Comparison of ENCODE assay signal across 10 cellular contexts in the genomic region with DNA sequence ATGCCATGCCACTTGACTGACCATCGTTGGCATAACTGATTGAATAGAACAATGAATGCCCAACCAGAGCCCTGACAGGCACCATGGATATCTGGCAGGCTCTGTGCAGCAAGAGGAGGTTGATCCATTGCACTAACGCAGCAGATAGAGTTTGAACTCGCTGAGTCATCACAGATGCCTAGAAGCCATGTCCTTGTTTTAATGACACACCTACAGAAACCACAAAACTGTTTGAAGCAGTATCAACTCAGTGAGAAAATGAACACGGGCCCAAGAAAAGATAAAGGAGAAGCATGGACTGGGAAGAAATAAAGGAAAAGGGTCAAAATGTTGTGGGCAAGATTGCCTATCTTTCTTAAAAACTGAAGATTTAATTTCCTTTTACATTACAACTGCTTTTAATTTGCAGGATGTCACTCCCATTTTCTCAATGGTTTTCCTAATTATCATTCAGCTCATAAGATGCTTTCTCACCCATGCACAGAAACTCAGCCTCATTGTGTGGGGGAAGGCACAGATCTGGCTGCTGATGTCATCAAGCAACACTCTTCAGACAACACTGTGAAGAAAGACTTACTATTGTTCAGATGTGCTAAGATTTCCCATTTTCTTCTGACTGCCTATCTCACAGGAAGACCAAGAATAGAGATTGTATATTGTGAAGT.
DNase-seq lines count a peak whose midpoint lies in the region; TF ChIP-seq lines count a peak whose summit lies in the region.
"Had no signal": no experiment of that assay in that cellular context is flagged by ENCODE, and none has a peak within 500 bp of the region (broad histone marks: within the 10 kb centered on the region; RNA-seq: fewer than 3 reads in every experiment).

No MANE protein-coding gene starts in this region.

- H3K4me3 ChIP-seq in MG63: no peak overlapping the region

- no peaks in the 10 kb centered on the region for H3K36me3 ChIP-seq in MG63

- peaks cover 0 to 14% (median 9%) of the 10 kb centered on the region in 5 experiments for H3K9me3 Mint-ChIP-seq in brain
- peaks cover 19% of the 10 kb centered on the region for H3K9me3 Mint-ChIP-seq in nephron progenitor cell

- H3K4me1 Mint-ChIP-seq in brain: peaks cover 21% of the 10 kb centered on the region
- no peaks in the 10 kb centered on the region for H3K4me1 Mint-ChIP-seq in nephron progenitor cell

- no peak for TF ChIP-seq CTCF in brain (conservative IDR thresholded peaks at IDR 0.05)
- no peak for TF ChIP-seq CTCF in nephron progenitor cell (IDR thresholded peaks at IDR 0.05)

- peak; percentile 26 for DNase-seq in activated naive CD4-positive, alpha-beta T cell treated with Interleukin-2 at 50 U/mL for 16 hours
- no peak for DNase-seq in activated naive CD4-positive, alpha-beta T cell (lab: John Stamatoyannopoulos, UW)
- DNase-seq in MG63 (peak; percentile 33), nucleus accumbens (lab: John Stamatoyannopoulos, UW) (peak in 29 of 56 donors; percentile 1 to 69 (median 25)), NCI-H345 (lab: John Stamatoyannopoulos, UW) (no peak), nephron progenitor cell (no peak), NCI-H1417 treated with DMSO at 0.1 percent for 48 hours (lab: John Stamatoyannopoulos, UW) (no peak)
- DNase-seq: left cardiac atrium had no signal

- H3K9me3 ChIP-seq in MG63: peaks cover 2% of the 10 kb centered on the region; the same call in 1 of the 2 replicates

- H3K27me3 ChIP-seq in MG63: no peaks in the 10 kb centered on the region

- H3K36me3 Mint-ChIP-seq in brain (no peaks in the 10 kb centered on the region), nephron progenitor cell (ENCODE audit: low read depth) (no peaks in the 10 kb centered on the region)

- H3K27me3 Mint-ChIP-seq in brain (no peaks in the 10 kb centered on the region), nephron progenitor cell (ENCODE audit: low read depth, poor library complexity) (peaks cover 6% of the 10 kb centered on the region)

- H3K27ac Mint-ChIP-seq in brain: peak overlapping the region; percentile 0 to 79 (median 43)
- H3K27ac Mint-ChIP-seq in nephron progenitor cell: no peak overlapping the region
- H3K27ac Mint-ChIP-seq: T-helper 1 cell treated with Interleukin-12 subunit alpha and Interleukin-12 subunit beta and Interleukin-4 antibody, amounts not matched to agents 30 μg/mL and 1 μg/mL, for 36 hours had no signal

- H3K4me3 Mint-ChIP-seq in brain (no peak overlapping the region), nephron progenitor cell (no peak overlapping the region)
- H3K4me3 Mint-ChIP-seq: T-helper 1 cell treated with Interleukin-12 subunit alpha and Interleukin-12 subunit beta and Interleukin-4 antibody, amounts not matched to agents 30 μg/mL and 1 μg/mL, for 36 hours had no signal

Comparison
In these comparisons a context has a peak if more than half of its experiments do, and no peak if none do; other contexts are left out.
1. DNase-seq: peak in activated naive CD4-positive, alpha-beta T cell treated with Interleukin-2 at 50 U/mL for 16 hours (single experiment), MG63 (single experiment) and nucleus accumbens (29 of 56); none in activated naive CD4-positive, alpha-beta T cell (0 of 4), NCI-H345 (single experiment), nephron progenitor cell (single experiment) and NCI-H1417 treated with DMSO at 0.1 percent for 48 hours (single experiment).